In the genomic region with DNA sequence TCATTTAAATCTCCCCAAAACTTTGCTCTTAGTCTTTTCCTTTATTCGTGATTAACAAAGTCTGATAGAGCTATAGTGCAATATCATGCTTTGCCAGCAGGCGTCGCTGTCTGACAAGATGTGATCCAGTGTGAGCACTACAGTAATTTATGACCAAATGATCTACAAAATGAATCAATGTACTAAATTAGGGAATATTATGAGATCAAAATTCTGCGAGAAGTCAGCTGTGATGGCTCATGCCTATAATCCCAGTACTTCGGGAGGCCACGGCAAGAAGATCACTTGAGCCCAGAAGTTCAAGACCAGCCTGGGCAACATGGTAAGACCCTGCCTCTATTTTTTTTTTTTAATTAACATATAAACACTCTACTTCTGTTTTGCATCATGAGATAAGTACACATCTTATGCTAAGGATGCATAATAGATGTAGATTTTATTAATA, we compare ENCODE assay signal across 8 cellular contexts. TPM values are rescaled to one million over a fixed set of nuclear protein-coding genes. Genes with fewer than 3 reads are reported as not detected.
A peak's percentile ranks its signal among the peaks of the same experiment; 100 is the strongest.
DNase-seq lines count a peak whose midpoint lies in the region; ATAC-seq and TF ChIP-seq lines count a peak whose summit lies in the region.

No MANE protein-coding gene starts in this region.

- peak; percentile 92 for TF ChIP-seq CTCF in fibroblast of villous mesenchyme (IDR thresholded peaks at IDR 0.05; ENCODE audit: insufficient read depth, low read depth, low read length)

- DNase-seq in NCI-H510A treated with DMSO at 0.1 percent for 48 hours (lab: John Stamatoyannopoulos, UW) (peak; percentile 82), NCI-H510A (lab: John Stamatoyannopoulos, UW) (no peak), OCI-M2 (lab: John Stamatoyannopoulos, UW; ENCODE audit: unreplicated experiment) (peak; percentile 61), activated T-cell treated with anti-CD3 and anti-CD28 coated beads for 48 hours (ENCODE audit: low read depth) (peak; percentile 76), fibroblast of villous mesenchyme (ENCODE audit: low read depth) (peak; percentile 75), sciatic nerve (ENCODE audit: low spot score) (peak; percentile 87)

- no peak for ATAC-seq in sciatic nerve
- ATAC-seq in GM21529 (IDR thresholded peaks at IDR 0.05; ENCODE audit: unreplicated experiment): no peak
- ATAC-seq in HG03442 (IDR thresholded peaks at IDR 0.05; ENCODE audit: unreplicated experiment): no peak

- H3K4me3 ChIP-seq in fibroblast of villous mesenchyme (ENCODE audit: low read depth, low read length): no peak overlapping the region

- intact Hi-C loops in sciatic nerve (cut with DNase I): loop anchor here (10.0 kb wide), 1 partner anchor 196 kb away; no protein-coding TSS in a partner anchor

RNA-seq across cellular contexts. Expression of a gene that starts 3.6 kb away (rescaled TPM):
- total RNA-seq in fibroblast of villous mesenchyme (20.7 and 48.6 TPM in 2 replicates), sciatic nerve (20.1 TPM)

RNA-seq across cellular contexts. Expression of a gene that starts 54.5 kb away (rescaled TPM):
- total RNA-seq in fibroblast of villous mesenchyme (27.2 and 47.4 TPM in 2 replicates), sciatic nerve (52.9 TPM)
